Comparison of ENCODE assay signal across 11 cellular contexts in genomic region chr6:36600564-36601146, GRCh38. TPM values are rescaled to one million over a fixed set of nuclear protein-coding genes. Genes with fewer than 3 reads are reported as not detected.
DNase-seq lines count a peak whose midpoint lies in the region; ATAC-seq and TF ChIP-seq lines count a peak whose summit lies in the region.
"Had no signal": no experiment of that assay in that cellular context is flagged by ENCODE, and none has a peak within 500 bp of the region (broad histone marks: within the 10 kb centered on the region; RNA-seq: fewer than 3 reads in every experiment).

No MANE protein-coding gene starts in this region.

- no peak for TF ChIP-seq EP300 in neural cell (conservative IDR thresholded peaks at IDR 0.05; ENCODE audit: poor library complexity, severe bottlenecking)

- H3K36me3 ChIP-seq in DND-41 (ENCODE audit: insufficient read depth, low read length) (peaks cover 100% of the 10 kb centered on the region), NT2/D1 (ENCODE audit: insufficient read depth, insufficient read length, low read length) (peaks cover 95% of the 10 kb centered on the region), neural cell (ENCODE audit: insufficient read depth, low read length) (peaks cover 77% of the 10 kb centered on the region)
- H3K36me3 ChIP-seq in effector memory CD4-positive, alpha-beta T cell (ENCODE audit: control insufficient read depth, insufficient read depth, low read length): peaks cover 87% of the 10 kb centered on the region

- H3K79me2 ChIP-seq in DND-41 (ENCODE audit: insufficient read depth, low read length) (peaks cover 100% of the 10 kb centered on the region), neural cell (replicated peaks; ENCODE audit: insufficient read depth, low read length) (peaks cover 99% of the 10 kb centered on the region)

- H4K20me1 ChIP-seq in DND-41 (ENCODE audit: insufficient read depth, low read length) (peaks cover 98% of the 10 kb centered on the region), neural cell (ENCODE audit: insufficient read depth) (peaks cover 100% of the 10 kb centered on the region)

- H3K9ac ChIP-seq in DND-41 (ENCODE audit: low read depth, low read length): peak overlapping the region; percentile 13; the same call in 1 of the 2 replicates
- H3K9ac ChIP-seq in NT2/D1 (ENCODE audit: insufficient read length, low read depth): no peak overlapping the region
- no peak overlapping the region for H3K9ac ChIP-seq in neural cell (ENCODE audit: low read length)

- H3K9me3 ChIP-seq in DND-41 (ENCODE audit: insufficient read depth, low read length, severe bottlenecking) (no peaks in the 10 kb centered on the region), NT2/D1 (ENCODE audit: insufficient read depth, low read length) (no peaks in the 10 kb centered on the region), neural cell (ENCODE audit: low read length) (no peaks in the 10 kb centered on the region)
- H3K9me3 ChIP-seq in effector memory CD4-positive, alpha-beta T cell (ENCODE audit: control insufficient read depth, low read length): no peaks in the 10 kb centered on the region

- no peak for DNase-seq in DND-41
- DNase-seq in NT2/D1 (ENCODE audit: low read depth, low spot score): no peak
- no peak for DNase-seq in effector memory CD4-positive, alpha-beta T cell
- DNase-seq in DMS114 treated with DMSO at 0.1 percent for 48 hours (lab: John Stamatoyannopoulos, UW; ENCODE audit: unreplicated experiment): no peak
- DNase-seq in NOMO-1 treated with DMSO at 0.1 percent for 48 hours (lab: John Stamatoyannopoulos, UW; ENCODE audit: unreplicated experiment): no peak
- no peak for DNase-seq in NCI-H1048 (lab: John Stamatoyannopoulos, UW)
- DNase-seq: NCI-H2227 treated with DMSO at 0.1 percent for 48 hours; stimulated activated CD4-positive, alpha-beta T cell treated with anti-CD3 and anti-CD28 coated beads, Interleukin-15, amount 100 ng/mL, for 24 hours had no signal

- H3K27ac ChIP-seq in DND-41 (ENCODE audit: low read length): no peak overlapping the region
- peak overlapping the region; percentile 75 for H3K27ac ChIP-seq in effector memory CD4-positive, alpha-beta T cell (ENCODE audit: insufficient read depth, low read length, poor library complexity, severe bottlenecking)
- H3K27ac ChIP-seq in neural cell (ENCODE audit: low read length): no peak overlapping the region

- H3K4me3 ChIP-seq in DND-41 (ENCODE audit: low read depth in 1 of 2, low read length in 2 of 2): peak overlapping the region in 1 of 2 experiments; percentile 70; a peak in 2 of 4 replicates
- peak overlapping the region; percentile 11 for H3K4me3 ChIP-seq in NT2/D1 (ENCODE audit: insufficient read length, low read depth)
- H3K4me3 ChIP-seq in effector memory CD4-positive, alpha-beta T cell (ENCODE audit: insufficient read depth, low read depth, low read length, poor library complexity, severe bottlenecking): peak overlapping the region; percentile 28
- peak overlapping the region; percentile 72 for H3K4me3 ChIP-seq in neural cell (ENCODE audit: low read length)
- H3K4me3 ChIP-seq: lung had no signal

- ATAC-seq in DND-41 (ENCODE audit: insufficient read depth, low read depth): no peak
- no peak for ATAC-seq in GM21737 (IDR thresholded peaks at IDR 0.05; ENCODE audit: unreplicated experiment)

- H3K4me1 ChIP-seq in DND-41 (ENCODE audit: insufficient read depth, low read length) (peaks cover 78% of the 10 kb centered on the region), NT2/D1 (ENCODE audit: insufficient read depth, insufficient read length) (peaks cover 5% of the 10 kb centered on the region)
- H3K4me1 ChIP-seq in effector memory CD4-positive, alpha-beta T cell (ENCODE audit: control insufficient read depth, insufficient read depth, low read length, poor library complexity, severe bottlenecking): peaks cover 62% of the 10 kb centered on the region

- peak overlapping the region; percentile 75 for H3K4me2 ChIP-seq in DND-41 (ENCODE audit: insufficient read depth, low read length)
- no peak overlapping the region for H3K4me2 ChIP-seq in neural cell (ENCODE audit: low read length)

- no peak for TF ChIP-seq CTCF in DND-41 (IDR thresholded peaks at IDR 0.05; ENCODE audit: borderline replicate concordance, extremely low read depth, low read length, poor library complexity, severe bottlenecking)
- no peak for TF ChIP-seq CTCF in neural cell (IDR thresholded peaks at IDR 0.05; ENCODE audit: poor library complexity, severe bottlenecking)

- no peaks in the 10 kb centered on the region for H3K9me2 ChIP-seq in neural cell (ENCODE audit: insufficient read depth, low read length)

- H3K27me3 ChIP-seq in DND-41 (ENCODE audit: insufficient read depth, low read length, poor library complexity): no peaks in the 10 kb centered on the region
- no peaks in the 10 kb centered on the region for H3K27me3 ChIP-seq in NT2/D1 (ENCODE audit: insufficient read depth, insufficient read length)
- no peaks in the 10 kb centered on the region for H3K27me3 ChIP-seq in effector memory CD4-positive, alpha-beta T cell (replicated peaks; ENCODE audit: control insufficient read depth, insufficient read depth, low read length, poor library complexity, severe bottlenecking)
- no peaks in the 10 kb centered on the region for H3K27me3 ChIP-seq in neural cell (ENCODE audit: insufficient read depth, low read depth, low read length)

- TF ChIP-seq RAD21 in neural cell (conservative IDR thresholded peaks at IDR 0.05): no peak

- H3F3A ChIP-seq in neural cell (ENCODE audit: insufficient read depth, low read length, poor library complexity, severe bottlenecking): peaks cover 11% of the 10 kb centered on the region

- H2AFZ ChIP-seq in DND-41 (ENCODE audit: low read depth, low read length) (no peak overlapping the region), neural cell (ENCODE audit: low read depth, low read length) (no peak overlapping the region)

TF ChIP-seq in neural cell, 6 proteins besides CTCF, POLR2A, EP300 and RAD21:
- no peak for TF ChIP-seq EZH2 (IDR thresholded peaks at IDR 0.05; ENCODE audit: borderline replicate concordance, insufficient read depth, low read length, poor library complexity, severe bottlenecking)
- TF ChIP-seq POLR2AphosphoS5 (IDR thresholded peaks at IDR 0.05): no peak
- TF ChIP-seq SMC3 (conservative IDR thresholded peaks at IDR 0.05; ENCODE audit: poor library complexity): no peak

RNA-seq across cellular contexts. Expression of gene SRSF3, which starts 6.5 kb away (rescaled TPM):
- polyA plus RNA-seq in neural cell: 393 and 508 TPM in 2 replicates
- polyA minus RNA-seq in neural cell: 360 and 404 TPM in 2 replicates

RNA-seq across cellular contexts. Expression of gene STK38, which starts 53.4 kb away (rescaled TPM):
- polyA plus RNA-seq in neural cell: 58.7 and 59.3 TPM in 2 replicates
- 28.2 and 37.6 TPM in 2 replicates for polyA minus RNA-seq in neural cell
